In genomic region chr7:129144095-129144833, GRCh38 we compare ENCODE assay signal across 8 cellular contexts. TPM values are rescaled to one million over a fixed set of nuclear protein-coding genes. Genes with fewer than 3 reads are reported as not detected.
DNase-seq lines count a peak whose midpoint lies in the region; ATAC-seq and TF ChIP-seq lines count a peak whose summit lies in the region.

TSS of gene TSPAN33 (plus strand) at chr7:129144707. CDS start at chr7:129144981, 274 bp downstream.

- peak within 1 kb of the TSS; percentile 83 to 94 (median 91) for H3K4me3 Mint-ChIP-seq in CD8-positive, alpha-beta memory T cell
- peak within 1 kb of the TSS; percentile 89 for H3K4me3 Mint-ChIP-seq in activated T-cell treated with anti-CD3 and anti-CD28 coated beads, Interleukin-2, amount 50 U/mL, for 72 hours
- peak within 1 kb of the TSS; percentile 90 to 97 (median 94) for H3K4me3 Mint-ChIP-seq in naive thymus-derived CD4-positive, alpha-beta T cell
- H3K4me3 Mint-ChIP-seq in stimulated activated effector memory CD8-positive, alpha-beta T cell treated with anti-CD3 and anti-CD28 coated beads, Interleukin-12 subunit alpha, Interleukin-12 subunit beta, amount 100 ng/mL, for 72 hours: peak within 1 kb of the TSS; percentile 72

- H3K4me2 ChIP-seq in OCI-LY7 (ENCODE audit: low read length) (peak within 1 kb of the TSS; percentile 93), fibroblast of lung (ENCODE audit: extremely low read depth, insufficient read depth, low read length) (peak within 1 kb of the TSS; percentile 83)

- H3K27ac ChIP-seq in CD8-positive, alpha-beta memory T cell (ENCODE audit: low read depth, low read length): no peak within 1 kb of the TSS
- H3K27ac ChIP-seq in HL-60 (replicated peaks) (no peak within 1 kb of the TSS), OCI-LY7 (ENCODE audit: low read depth, low read length, poor library complexity, severe bottlenecking) (peak within 1 kb of the TSS; percentile 60), fibroblast of lung (ENCODE audit: insufficient read depth, low read length) (no peak within 1 kb of the TSS)
- peak within 1 kb of the TSS; percentile 58 for H3K27ac ChIP-seq in naive thymus-derived CD4-positive, alpha-beta T cell (ENCODE audit: low read depth, low read length)

- no peaks in the 10 kb centered on the region for H3K9me3 Mint-ChIP-seq in CD8-positive, alpha-beta memory T cell
- H3K9me3 Mint-ChIP-seq in activated T-cell treated with anti-CD3 and anti-CD28 coated beads, Interleukin-2, amount 50 U/mL, for 72 hours: no peaks in the 10 kb centered on the region
- H3K9me3 Mint-ChIP-seq in naive thymus-derived CD4-positive, alpha-beta T cell: peaks cover 0 to 1% (median 0%) of the 10 kb centered on the region in 11 donors
- H3K9me3 Mint-ChIP-seq in stimulated activated effector memory CD8-positive, alpha-beta T cell treated with anti-CD3 and anti-CD28 coated beads, Interleukin-12 subunit alpha, Interleukin-12 subunit beta, amount 100 ng/mL, for 72 hours: no peaks in the 10 kb centered on the region

- no peaks in the 10 kb centered on the region for H3K36me3 ChIP-seq in CD8-positive, alpha-beta memory T cell (ENCODE audit: insufficient read depth, low read length)
- H3K36me3 ChIP-seq in OCI-LY7 (ENCODE audit: insufficient read depth, low read length): peaks cover 8% of the 10 kb centered on the region; the same call in 1 of the 2 replicates
- no peaks in the 10 kb centered on the region for H3K36me3 ChIP-seq in fibroblast of lung (ENCODE audit: control insufficient read depth, insufficient read depth, low read length)
- H3K36me3 ChIP-seq in naive thymus-derived CD4-positive, alpha-beta T cell (ENCODE audit: control insufficient read depth in 2 of 3, insufficient read depth in 3 of 3, low read length in 3 of 3): no peaks in the 10 kb centered on the region

- intact Hi-C loops in OCI-LY7 (cut with micrococcal nuclease; ENCODE audit: unreplicated experiment): loop anchor here (2.0 kb wide), 2 partner anchors 49 to 67 kb away; no protein-coding TSS in a partner anchor
- intact Hi-C loops in naive thymus-derived CD4-positive, alpha-beta T cell (cut with micrococcal nuclease): loop anchor here in 1 of 2 donors (2.0 kb wide), 2 partner anchors 25 to 53 kb away; no protein-coding TSS in a partner anchor

- peak within 1 kb of the TSS; percentile 81 for H3K4me3 ChIP-seq in CD8-positive, alpha-beta memory T cell (ENCODE audit: low read length)
- peak within 1 kb of the TSS; percentile 49 for H3K4me3 ChIP-seq in HL-60 (replicated peaks; ENCODE audit: insufficient read depth, low read length)
- peak within 1 kb of the TSS; percentile 76 for H3K4me3 ChIP-seq in OCI-LY7 (ENCODE audit: low read depth, low read length, poor library complexity, severe bottlenecking)
- H3K4me3 ChIP-seq in fibroblast of lung (replicated peaks in 1 of 4; ENCODE audit: control extremely low read depth in 1 of 4, insufficient read depth in 1 of 4, low read depth in 3 of 4, low read length in 4 of 4): peak within 1 kb of the TSS in 3 of 4 experiments; percentile 28 to 54 (median 53)
- peak within 1 kb of the TSS; percentile 93 for H3K4me3 ChIP-seq in naive thymus-derived CD4-positive, alpha-beta T cell (ENCODE audit: low read length)

- CTCF ChIA-PET in CD8-positive, alpha-beta memory T cell (lab: Charles Lee): interaction anchor here (0.7 to 1.2 kb wide), 3 partner anchors 15 to 27 kb away, joined by 3 to 6 read pairs (median 3); no protein-coding TSS in a partner anchor
- CTCF ChIA-PET in OCI-LY7 (lab: Charles Lee; ENCODE audit: unreplicated experiment): interaction anchor here (0.5 to 1.1 kb wide), 2 partner anchors 25 to 53 kb away, joined by 3 read pairs; no protein-coding TSS in a partner anchor
- CTCF ChIA-PET in naive thymus-derived CD4-positive, alpha-beta T cell (lab: Charles Lee): interaction anchor here (0.6 to 1.5 kb wide), 4 partner anchors 20 to 65 kb away, joined by 3 to 6 read pairs (median 3); no protein-coding TSS in a partner anchor

- peak; percentile 42 to 73 (median 51) for DNase-seq in CD8-positive, alpha-beta memory T cell
- DNase-seq in HL-60 (ENCODE audit: low read depth in 1 of 2, low spot score in 1 of 2) (peak; percentile 38 to 61), OCI-LY7 (ENCODE audit: low spot score) (peak; percentile 78), fibroblast of lung (ENCODE audit: low read depth in 2 of 2) (peak; percentile 55 to 69)
- DNase-seq in activated T-cell treated with anti-CD3 and anti-CD28 coated beads, Interleukin-2, amount 50 U/mL, for 72 hours: peak; percentile 80 to 84
- DNase-seq in naive thymus-derived CD4-positive, alpha-beta T cell: peak; percentile 43 to 79 (median 53)
- peak; percentile 47 to 81 for DNase-seq in stimulated activated effector memory CD8-positive, alpha-beta T cell treated with anti-CD3 and anti-CD28 coated beads, Interleukin-12 subunit alpha, Interleukin-12 subunit beta, amount 100 ng/mL, for 72 hours (ENCODE audit: low spot score in 2 of 2)

- no peaks in the 10 kb centered on the region for H3K9me2 ChIP-seq in OCI-LY7 (ENCODE audit: insufficient read depth, low read length)

- TF ChIP-seq CTCF in HL-60 (IDR thresholded peaks at IDR 0.05; ENCODE audit: insufficient read depth, low read length) (no peak), OCI-LY7 (conservative IDR thresholded peaks at IDR 0.05; ENCODE audit: low read length) (no peak), fibroblast of lung (conservative IDR thresholded peaks at IDR 0.05 in 1 of 2, IDR thresholded peaks at IDR 0.05 in 1 of 2; ENCODE audit: low read depth in 1 of 2, low read length in 2 of 2) (no peak)

- H3K27me3 ChIP-seq in CD8-positive, alpha-beta memory T cell (ENCODE audit: insufficient read depth, low read length, poor library complexity, severe bottlenecking): peaks cover 7% of the 10 kb centered on the region
- H3K27me3 ChIP-seq in HL-60 (ENCODE audit: insufficient read depth, poor library complexity, severe bottlenecking): peaks cover 8% of the 10 kb centered on the region
- H3K27me3 ChIP-seq in fibroblast of lung (ENCODE audit: control insufficient read depth, insufficient read depth, low read length): peaks cover 36% of the 10 kb centered on the region
- peaks cover 0 to 5% of the 10 kb centered on the region in 2 donors for H3K27me3 ChIP-seq in naive thymus-derived CD4-positive, alpha-beta T cell (ENCODE audit: control insufficient read depth in 2 of 2, insufficient read depth in 2 of 2, low read length in 2 of 2)

- H3K4me1 Mint-ChIP-seq in CD8-positive, alpha-beta memory T cell: peaks cover 19 to 24% (median 20%) of the 10 kb centered on the region in 3 donors
- H3K4me1 Mint-ChIP-seq in activated T-cell treated with anti-CD3 and anti-CD28 coated beads, Interleukin-2, amount 50 U/mL, for 72 hours (ENCODE audit: low read depth): peaks cover 13% of the 10 kb centered on the region
- peaks cover 12 to 36% (median 28%) of the 10 kb centered on the region in 7 donors for H3K4me1 Mint-ChIP-seq in naive thymus-derived CD4-positive, alpha-beta T cell
- peaks cover 12% of the 10 kb centered on the region for H3K4me1 Mint-ChIP-seq in stimulated activated effector memory CD8-positive, alpha-beta T cell treated with anti-CD3 and anti-CD28 coated beads, Interleukin-12 subunit alpha, Interleukin-12 subunit beta, amount 100 ng/mL, for 72 hours

- peak; percentile 70 for ATAC-seq in GM19467 (IDR thresholded peaks at IDR 0.05; ENCODE audit: unreplicated experiment)
- ATAC-seq in activated T-cell treated with anti-CD3 and anti-CD28 coated beads, Interleukin-2, amount 50 U/mL, for 72 hours (replicated peaks in 1 of 2): peak; percentile 98 to 99
- ATAC-seq in naive thymus-derived CD4-positive, alpha-beta T cell: peak; percentile 93
- ATAC-seq in stimulated activated effector memory CD8-positive, alpha-beta T cell treated with anti-CD3 and anti-CD28 coated beads, Interleukin-12 subunit alpha, Interleukin-12 subunit beta, amount 100 ng/mL, for 72 hours: peak; percentile 88

- peaks cover 4% of the 10 kb centered on the region; the same call in 1 of the 2 replicates for H3K79me2 ChIP-seq in OCI-LY7 (ENCODE audit: insufficient read depth, low read depth, low read length)
- H3K79me2 ChIP-seq in fibroblast of lung (ENCODE audit: control insufficient read depth, insufficient read depth, low read length): no peaks in the 10 kb centered on the region

- H3K4me1 ChIP-seq in CD8-positive, alpha-beta memory T cell (ENCODE audit: insufficient read depth, low read length): no peaks in the 10 kb centered on the region
- peaks cover 38% of the 10 kb centered on the region for H3K4me1 ChIP-seq in OCI-LY7 (ENCODE audit: insufficient read depth, low read length, poor library complexity, severe bottlenecking)
- H3K4me1 ChIP-seq in fibroblast of lung (ENCODE audit: control insufficient read depth, extremely low read depth, insufficient read depth, low read length): no peaks in the 10 kb centered on the region
- peaks cover 4 to 10% of the 10 kb centered on the region in 2 donors for H3K4me1 ChIP-seq in naive thymus-derived CD4-positive, alpha-beta T cell (ENCODE audit: control insufficient read depth in 2 of 2, insufficient read depth in 2 of 2, low read length in 2 of 2)

- H4K20me1 ChIP-seq in OCI-LY7 (ENCODE audit: insufficient read depth, low read length): no peaks in the 10 kb centered on the region
- H4K20me1 ChIP-seq in fibroblast of lung (ENCODE audit: control insufficient read depth, extremely low read depth, insufficient read depth, low read length): no peaks in the 10 kb centered on the region

- peak within 1 kb of the TSS; percentile 16 for H3K9ac ChIP-seq in fibroblast of lung (ENCODE audit: insufficient read depth, low read length)

- H3K36me3 Mint-ChIP-seq in CD8-positive, alpha-beta memory T cell: peaks cover 0 to 2% (median 0%) of the 10 kb centered on the region in 3 donors
- no peaks in the 10 kb centered on the region for H3K36me3 Mint-ChIP-seq in activated T-cell treated with anti-CD3 and anti-CD28 coated beads, Interleukin-2, amount 50 U/mL, for 72 hours (ENCODE audit: insufficient read depth in 2 of 2)
- peaks cover 0 to 7% (median 0%) of the 10 kb centered on the region in 5 donors for H3K36me3 Mint-ChIP-seq in naive thymus-derived CD4-positive, alpha-beta T cell
- H3K36me3 Mint-ChIP-seq in stimulated activated effector memory CD8-positive, alpha-beta T cell treated with anti-CD3 and anti-CD28 coated beads, Interleukin-12 subunit alpha, Interleukin-12 subunit beta, amount 100 ng/mL, for 72 hours: no peaks in the 10 kb centered on the region

- peaks cover 8 to 10% of the 10 kb centered on the region in 2 donors for H3K27me3 Mint-ChIP-seq in CD8-positive, alpha-beta memory T cell
- H3K27me3 Mint-ChIP-seq in activated T-cell treated with anti-CD3 and anti-CD28 coated beads, Interleukin-2, amount 50 U/mL, for 72 hours (ENCODE audit: low read depth): peaks cover 23% of the 10 kb centered on the region
- peaks cover 0 to 66% (median 5%) of the 10 kb centered on the region in 5 donors for H3K27me3 Mint-ChIP-seq in naive thymus-derived CD4-positive, alpha-beta T cell

- BruUV-seq in OCI-LY7 (replicated peaks; lab: Mats Ljungman, UMichigan): no TSS peak

- POLR2A ChIA-PET in CD8-positive, alpha-beta memory T cell (lab: Charles Lee): interaction anchor here (0.9 kb wide), 1 partner anchor 10 kb away, joined by 3 read pairs; no protein-coding TSS in a partner anchor
- POLR2A ChIA-PET in OCI-LY7 (lab: Charles Lee): interaction anchor here (0.5 to 1.1 kb wide), 5 partner anchors 9 to 258 kb away, joined by 3 to 4 read pairs (median 3); no protein-coding TSS in a partner anchor
- POLR2A ChIA-PET in naive thymus-derived CD4-positive, alpha-beta T cell (lab: Charles Lee): interaction anchor here (0.6 to 1.6 kb wide), 2 partner anchors 25 to 299 kb away, joined by 3 to 4 read pairs; no protein-coding TSS in a partner anchor

- no peaks in the 10 kb centered on the region for H3K9me3 ChIP-seq in CD8-positive, alpha-beta memory T cell (ENCODE audit: low read length)
- H3K9me3 ChIP-seq in OCI-LY7 (ENCODE audit: low read length): no peaks in the 10 kb centered on the region
- H3K9me3 ChIP-seq in fibroblast of lung (ENCODE audit: control insufficient read depth, insufficient read depth, low read depth, low read length): no peaks in the 10 kb centered on the region
- no peaks in the 10 kb centered on the region for H3K9me3 ChIP-seq in naive thymus-derived CD4-positive, alpha-beta T cell (ENCODE audit: control insufficient read depth in 2 of 3, low read length in 3 of 3)

- peak within 1 kb of the TSS in 4 of 8 donors; percentile 8 to 82 (median 55) for H3K27ac Mint-ChIP-seq in CD8-positive, alpha-beta memory T cell
- H3K27ac Mint-ChIP-seq in activated T-cell treated with anti-CD3 and anti-CD28 coated beads, Interleukin-2, amount 50 U/mL, for 72 hours: no peak within 1 kb of the TSS
- peak within 1 kb of the TSS in 8 of 9 donors; percentile 7 to 84 (median 73) for H3K27ac Mint-ChIP-seq in naive thymus-derived CD4-positive, alpha-beta T cell
- no peak within 1 kb of the TSS for H3K27ac Mint-ChIP-seq in stimulated activated effector memory CD8-positive, alpha-beta T cell treated with anti-CD3 and anti-CD28 coated beads, Interleukin-12 subunit alpha, Interleukin-12 subunit beta, amount 100 ng/mL, for 72 hours

- H2AFZ ChIP-seq in OCI-LY7 (ENCODE audit: low read length) (peak within 1 kb of the TSS; percentile 85), fibroblast of lung (ENCODE audit: low read length) (peak within 1 kb of the TSS; percentile 55)

RNA-seq across cellular contexts. Expression of gene TSPAN33, which starts in this region (rescaled TPM):
- total RNA-seq in CD8-positive, alpha-beta memory T cell: 10 to 100 TPM; 23.2 to 23.6 TPM
- 11.6 TPM for polyA plus RNA-seq in CD8-positive, alpha-beta memory T cell
- 11.5 and 14.6 TPM in 2 replicates for total RNA-seq in OCI-LY7 (2014; rRNA removed; shearing (Covaris generic))
- total RNA-seq in OCI-LY7 (2022): 37.8 and 44.8 TPM in 2 replicates
- total RNA-seq in activated T-cell treated with anti-CD3 and anti-CD28 coated beads, Interleukin-2, amount 50 U/mL, for 72 hours: 10 to 100 TPM; 17.3 to 31.5 TPM
- total RNA-seq in fibroblast of lung: 0.17 and 0.77 TPM in 2 replicates
- 0.25 and 0.36 TPM in 2 replicates for polyA plus RNA-seq in fibroblast of lung
- 0.21 and 0.33 TPM in 2 replicates for polyA plus RNA-seq in fibroblast of lung (2012)
- not detected in 2 replicates for polyA minus RNA-seq in fibroblast of lung (ENCODE audit: low replicate concordance)
- total RNA-seq in naive thymus-derived CD4-positive, alpha-beta T cell: 10 to 100 TPM in 1 of 5 experiments, 1 to 10 TPM in 4; 1.8 to 14.8 (median 3.6) TPM
- polyA plus RNA-seq in naive thymus-derived CD4-positive, alpha-beta T cell: 10 to 100 TPM in 1 of 2 donors, 1 to 10 TPM in 1; 3.3 to 13.0 TPM

Comparison
In these comparisons a context has a peak if more than half of its experiments do, and no peak if none do; other contexts are left out.
1. Peak in DNase-seq, H3K4me3 ChIP-seq, H3K9ac ChIP-seq and H3K4me2 ChIP-seq in fibroblast of lung; RNA of the gene not detected or under 1 TPM.
2. H3K27ac ChIP-seq: peak in OCI-LY7 (single experiment) and naive thymus-derived CD4-positive, alpha-beta T cell (single experiment); none in CD8-positive, alpha-beta memory T cell (single experiment), HL-60 (single experiment) and fibroblast of lung (single experiment).
3. H3K27ac Mint-ChIP-seq: peak in naive thymus-derived CD4-positive, alpha-beta T cell (8 of 9); none in activated T-cell treated with anti-CD3 and anti-CD28 coated beads, Interleukin-2, amount 50 U/mL, for 72 hours (single experiment) and stimulated activated effector memory CD8-positive, alpha-beta T cell treated with anti-CD3 and anti-CD28 coated beads, Interleukin-12 subunit alpha, Interleukin-12 subunit beta, amount 100 ng/mL, for 72 hours (single experiment).
4. Peak in every context shown above with its lines, with median percentiles within 50 percentile points of each other: DNase-seq, H3K4me3 ChIP-seq, H3K4me3 Mint-ChIP-seq and ATAC-seq.